ENCODE assay signal across 28 cellular contexts in the genomic region with DNA sequence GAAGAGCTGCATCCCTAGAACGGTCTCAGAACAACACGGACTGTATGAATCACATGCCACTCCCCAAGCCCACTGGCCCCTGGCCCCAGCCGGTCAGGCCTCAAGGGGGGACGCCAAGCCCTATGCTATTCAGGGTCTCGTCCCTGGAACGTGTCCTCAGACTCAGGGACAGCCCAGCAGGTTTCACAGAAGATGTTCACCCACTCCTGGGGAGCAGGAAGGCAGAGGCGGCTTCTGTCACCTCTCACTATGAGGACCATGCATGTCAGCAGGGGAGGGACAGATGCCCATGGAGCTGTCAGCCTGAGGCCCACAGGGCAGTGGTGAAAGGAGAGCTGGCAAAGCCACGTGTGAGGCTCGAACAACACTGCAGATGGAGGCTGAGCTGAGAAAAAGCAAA.
"Had no signal": no experiment of that assay in that cellular context is flagged by ENCODE, and none has a peak within 500 bp of the region (broad histone marks: within the 10 kb centered on the region; RNA-seq: fewer than 3 reads in every experiment).

No MANE protein-coding gene starts in this region.

- H3K36me3 ChIP-seq: brain microvascular endothelial cell, esophagus squamous epithelium, gastroesophageal sphincter, heart right ventricle had no signal

- H3K9me3 Mint-ChIP-seq: activated CD4-positive, alpha-beta T cell treated with anti-CD3 and anti-CD28 coated beads, Interleukin-2, amount 10 ng/mL, durations not matched to agents 7 days and 5 days; activated T-cell treated with anti-CD3 and anti-CD28 coated beads, Interleukin-2, amount 50 U/mL, for 24 hours; activated T-helper 17 cell treated with anti-CD3 and anti-CD28 coated beads, Interleukin-2, amount 50 U/mL, for 72 hours; central memory CD8-positive, alpha-beta T cell; effector memory CD8-positive, alpha-beta T cell had no signal

- H3K27me3 ChIP-seq: brain microvascular endothelial cell, hepatocyte had no signal

- H3K36me3 Mint-ChIP-seq: activated naive CD8-positive, alpha-beta T cell had no signal

- H3K4me3 Mint-ChIP-seq: activated CD4-positive, alpha-beta memory T cell treated with anti-CD3 and anti-CD28 coated beads, Interleukin-2, amount 10 ng/mL, durations not matched to agents 7 days and 5 days; activated CD4-positive, alpha-beta T cell treated with anti-CD3 and anti-CD28 coated beads, Interleukin-2, amount 10 ng/mL, durations not matched to agents 7 days and 5 days; activated naive CD8-positive, alpha-beta T cell; activated T-cell treated with anti-CD3 and anti-CD28 coated beads, Interleukin-2, amount 50 U/mL, for 24 hours; activated T-helper 17 cell treated with anti-CD3 and anti-CD28 coated beads, Interleukin-2, amount 50 U/mL, for 72 hours; central memory CD8-positive, alpha-beta T cell; effector memory CD8-positive, alpha-beta T cell had no signal

- H3K4me1 Mint-ChIP-seq: activated CD4-positive, alpha-beta memory T cell treated with anti-CD3 and anti-CD28 coated beads, Interleukin-2, amount 10 ng/mL, durations not matched to agents 7 days and 5 days; activated CD4-positive, alpha-beta T cell treated with anti-CD3 and anti-CD28 coated beads, Interleukin-2, amount 10 ng/mL, durations not matched to agents 7 days and 5 days; activated T-helper 17 cell treated with anti-CD3 and anti-CD28 coated beads, Interleukin-2, amount 50 U/mL, for 72 hours; central memory CD8-positive, alpha-beta T cell had no signal

- ATAC-seq: activated T-helper 17 cell treated with anti-CD3 and anti-CD28 coated beads, Interleukin-2, amount 50 U/mL, for 72 hours; effector memory CD8-positive, alpha-beta T cell; gastroesophageal sphincter; heart right ventricle had no signal

- H3K79me2 ChIP-seq: hepatocyte had no signal

- H2AFZ ChIP-seq: hepatocyte had no signal

- H3K4me3 ChIP-seq: esophagus squamous epithelium, gastroesophageal sphincter, heart right ventricle, hepatocyte had no signal

- DNase-seq: activated CD4-positive, alpha-beta memory T cell treated with anti-CD3 and anti-CD28 coated beads, Interleukin-2, amount 10 ng/mL, durations not matched to agents 7 days and 5 days; activated CD4-positive, alpha-beta T cell treated with anti-CD3 and anti-CD28 coated beads for 1 hour; activated CD4-positive, alpha-beta T cell treated with anti-CD3 and anti-CD28 coated beads for 4 hours; activated CD4-positive, alpha-beta T cell treated with anti-CD3 and anti-CD28 coated beads, Interleukin-2, amount 10 ng/mL, durations not matched to agents 7 days and 5 days; activated CD4-positive, alpha-beta T cell treated with anti-CD3 and anti-CD28 coated beads, Interleukin-2, amount 50 U/mL, for 4 hours; activated CD8-positive, alpha-beta memory T cell treated with anti-CD3 and anti-CD28 coated beads, Interleukin-2, amount 50 U/mL, for 48 hours; activated effector memory CD4-positive, alpha-beta T cell treated with Interleukin-2 at 50 U/mL for 16 hours; activated gamma-delta T cell treated with Interleukin-2 at 50 U/mL for 16 hours; activated naive CD4-positive, alpha-beta T cell treated with anti-CD3 and anti-CD28 coated beads, Interleukin-2, amount 50 U/mL, for 16 hours; activated naive CD4-positive, alpha-beta T cell treated with Interleukin-2 at 50 U/mL for 16 hours; activated T-cell treated with anti-CD3 and anti-CD28 coated beads for 4 hours; activated T-cell treated with anti-CD3 and anti-CD28 coated beads, Interleukin-2, amount 50 U/mL, for 24 hours; amniotic stem cell; brain microvascular endothelial cell; cortex of kidney; dermis blood vessel endothelial cell; effector CD4-positive, alpha-beta T cell; effector memory CD8-positive, alpha-beta T cell; esophagus squamous epithelium; foreskin melanocyte; heart right ventricle; T-helper 2 cell had no signal

- H3K27me3 Mint-ChIP-seq: activated CD4-positive, alpha-beta memory T cell treated with anti-CD3 and anti-CD28 coated beads, Interleukin-2, amount 10 ng/mL, durations not matched to agents 7 days and 5 days had no signal

- H3K27ac Mint-ChIP-seq: activated CD4-positive, alpha-beta memory T cell treated with anti-CD3 and anti-CD28 coated beads, Interleukin-2, amount 10 ng/mL, durations not matched to agents 7 days and 5 days; activated CD4-positive, alpha-beta T cell treated with anti-CD3 and anti-CD28 coated beads, Interleukin-2, amount 10 ng/mL, durations not matched to agents 7 days and 5 days; activated naive CD8-positive, alpha-beta T cell; activated T-cell treated with anti-CD3 and anti-CD28 coated beads, Interleukin-2, amount 50 U/mL, for 24 hours; activated T-helper 17 cell treated with anti-CD3 and anti-CD28 coated beads, Interleukin-2, amount 50 U/mL, for 72 hours; effector memory CD8-positive, alpha-beta T cell had no signal

- H3K4me2 ChIP-seq: hepatocyte had no signal

- H3K27ac ChIP-seq: brain microvascular endothelial cell, epithelial cell of prostate, esophagus squamous epithelium, gastroesophageal sphincter, heart right ventricle, hepatocyte had no signal

- H3K4me1 ChIP-seq: esophagus squamous epithelium, gastroesophageal sphincter, heart right ventricle had no signal

- H3K9me3 ChIP-seq: esophagus squamous epithelium, gastroesophageal sphincter, heart right ventricle had no signal
